8 cellular contexts compared by ENCODE assay signal in genomic region chr1:1399870-1400575, GRCh38. TPM values are rescaled to one million over a fixed set of nuclear protein-coding genes. Genes with fewer than 3 reads are reported as not detected.
DNase-seq lines count a peak whose midpoint lies in the region; ATAC-seq, FAIRE-seq and TF ChIP-seq lines count a peak whose summit lies in the region.

No MANE protein-coding gene starts in this region.

- no peaks in the 10 kb centered on the region for H3K79me1 ChIP-seq in mesenchymal stem cell (replicated peaks; ENCODE audit: low read length, poor library complexity, severe bottlenecking)

- H2BK120ac ChIP-seq in mesenchymal stem cell (ENCODE audit: low read depth, low read length), result no peak overlapping the region

- H3K4ac ChIP-seq in mesenchymal stem cell (ENCODE audit: low read depth in 1 of 2, low read length in 2 of 2), result peak overlapping the region; percentile 83 to 98

- no peaks in the 10 kb centered on the region for H3K27me3 ChIP-seq in MM.1S (replicated peaks; ENCODE audit: insufficient read depth, low read length)
- H3K27me3 ChIP-seq in mesenchymal stem cell (ENCODE audit: control insufficient read depth in 1 of 2, insufficient read depth in 1 of 2, low read length in 2 of 2), result no peaks in the 10 kb centered on the region

- WGBS in mesenchymal stem cell, result 8% methylated on average over 34 of the region's 34 CpGs

- H2AFZ ChIP-seq in MM.1S (ENCODE audit: low read length), result peak overlapping the region; percentile 83
- peak overlapping the region; percentile 36 for H2AFZ ChIP-seq in mesenchymal stem cell (ENCODE audit: low read depth, low read length)

- peak overlapping the region; percentile 76 for H2BK5ac ChIP-seq in mesenchymal stem cell (ENCODE audit: low read depth, low read length, poor library complexity, severe bottlenecking)

- ATAC-seq in activated CD4-positive, alpha-beta T cell treated with anti-CD3 and anti-CD28 coated beads for 36 hours, result no peak
- no peak for ATAC-seq in central memory CD8-positive, alpha-beta T cell (replicated peaks; ENCODE audit: extremely low read depth, poor library complexity, severe bottlenecking)

- peaks cover 13% of the 10 kb centered on the region for H3F3A ChIP-seq in MM.1S (ENCODE audit: insufficient read depth, low read length)

- peaks cover 56% of the 10 kb centered on the region for H3K4me1 Mint-ChIP-seq in activated CD4-positive, alpha-beta T cell treated with anti-CD3 and anti-CD28 coated beads for 36 hours
- H3K4me1 Mint-ChIP-seq in central memory CD8-positive, alpha-beta T cell, result peaks cover 43% of the 10 kb centered on the region

- H3K18ac ChIP-seq in mesenchymal stem cell (ENCODE audit: low read depth in 1 of 2, low read length in 2 of 2), result peak overlapping the region; percentile 88 to 98

- H4K8ac ChIP-seq in mesenchymal stem cell (ENCODE audit: low read length), result peak overlapping the region; percentile 95

- H3K36me3 ChIP-seq in MM.1S (replicated peaks; ENCODE audit: insufficient read depth, low read length), result peaks cover 11% of the 10 kb centered on the region
- peaks cover 63 to 66% of the 10 kb centered on the region in 2 experiments for H3K36me3 ChIP-seq in mesenchymal stem cell (ENCODE audit: control insufficient read depth in 1 of 2, insufficient read depth in 2 of 2, low read depth in 1 of 2, low read length in 2 of 2)

- peak overlapping the region; percentile 95 for H4K91ac ChIP-seq in mesenchymal stem cell (ENCODE audit: low read length)

- H3K27ac ChIP-seq in MM.1S (ENCODE audit: low read length), result peak overlapping the region; percentile 61; the same call in 1 of the 2 replicates
- peak overlapping the region; percentile 83 for H3K27ac ChIP-seq in mesenchymal stem cell (ENCODE audit: low read length, poor library complexity, severe bottlenecking)

- no peaks in the 10 kb centered on the region for H3K9me2 ChIP-seq in MM.1S (replicated peaks; ENCODE audit: insufficient read depth, low read length)

- H2BK12ac ChIP-seq in mesenchymal stem cell (ENCODE audit: low read length in 2 of 2), result peak overlapping the region in 1 of 2 experiments; percentile 51

- H3K9ac ChIP-seq in MM.1S (ENCODE audit: low read length), result peak overlapping the region; percentile 95
- peak overlapping the region; percentile 98 for H3K9ac ChIP-seq in mesenchymal stem cell (ENCODE audit: low read length)

- H3K36me3 Mint-ChIP-seq in activated CD4-positive, alpha-beta T cell treated with anti-CD3 and anti-CD28 coated beads for 36 hours (ENCODE audit: low read depth), result peaks cover 68% of the 10 kb centered on the region
- H3K36me3 Mint-ChIP-seq in central memory CD8-positive, alpha-beta T cell (ENCODE audit: insufficient read depth), result peaks cover 61% of the 10 kb centered on the region

- H2BK15ac ChIP-seq in mesenchymal stem cell (ENCODE audit: low read depth, poor library complexity, severe bottlenecking), result no peak overlapping the region

- intact Hi-C loops in activated CD4-positive, alpha-beta T cell treated with anti-CD3 and anti-CD28 coated beads for 36 hours (cut with DNase I, micrococcal nuclease), result loop anchor here (1.0 to 10.0 kb wide), 15 partner anchors 7 to 505 kb away; partner anchors contain the start of genes MRPL20 (in 2 of the 2), ATAD3A (in 1 of the 2), ATAD3B (in 1 of the 2) and AURKAIP1 (in 1 of the 2)

- H3K4me1 ChIP-seq in MM.1S (ENCODE audit: low read length) (peaks cover 14% of the 10 kb centered on the region), mesenchymal stem cell (ENCODE audit: control insufficient read depth, insufficient read depth, low read depth, low read length) (peaks cover 35% of the 10 kb centered on the region)

- H3K4me3 ChIP-seq in MM.1S (ENCODE audit: low read length), result peak overlapping the region; percentile 100
- peak overlapping the region; percentile 95 to 99 for H3K4me3 ChIP-seq in mesenchymal stem cell (ENCODE audit: insufficient read depth in 1 of 2, low read depth in 1 of 2, low read length in 2 of 2)

- H3K14ac ChIP-seq in mesenchymal stem cell (ENCODE audit: low read length in 2 of 2), result peak overlapping the region in 1 of 2 experiments; percentile 98

- peaks cover 82% of the 10 kb centered on the region for H3K79me2 ChIP-seq in MM.1S (ENCODE audit: low read length)

- H3K27me3 Mint-ChIP-seq in activated CD4-positive, alpha-beta T cell treated with anti-CD3 and anti-CD28 coated beads for 36 hours, result no peaks in the 10 kb centered on the region
- H3K27me3 Mint-ChIP-seq in central memory CD8-positive, alpha-beta T cell, result no peaks in the 10 kb centered on the region

- FAIRE-seq in H54 (lab: Jason Lieb, UNC), result no peak

- POLR2A ChIA-PET in activated CD4-positive, alpha-beta T cell treated with anti-CD3 and anti-CD28 coated beads for 36 hours (lab: Charles Lee), result interaction anchor here (0.7 to 1.3 kb wide), 2 partner anchors 8 to 172 kb away, joined by 3 to 7 read pairs; no protein-coding TSS in a partner anchor

- peak overlapping the region; percentile 83 for H3K27ac Mint-ChIP-seq in activated CD4-positive, alpha-beta T cell treated with anti-CD3 and anti-CD28 coated beads for 36 hours
- peak overlapping the region; percentile 93 for H3K27ac Mint-ChIP-seq in central memory CD8-positive, alpha-beta T cell (ENCODE audit: low read depth)

- DNase-seq in activated CD4-positive, alpha-beta T cell treated with anti-CD3 and anti-CD28 coated beads for 36 hours, result peak; percentile 49
- DNase-seq in activated CD4-positive, alpha-beta T cell treated with anti-CD3 and anti-CD28 coated beads, Interleukin-2, amount 50 U/mL, for 1 hour, result no peak
- DNase-seq in MM.1S (peak; percentile 35), mesenchymal stem cell (peak; percentile 40), H4 (ENCODE audit: low spot score) (no peak), H54 (ENCODE audit: insufficient read length, low spot score) (no peak), NCI-H345 treated with DMSO at 0.1 percent for 48 hours (lab: John Stamatoyannopoulos, UW; ENCODE audit: unreplicated experiment) (no peak)
- DNase-seq in central memory CD8-positive, alpha-beta T cell (ENCODE audit: low spot score in 2 of 2), result no peak

- TF ChIP-seq CTCF in MM.1S (IDR thresholded peaks at IDR 0.05; ENCODE audit: low read length), result no peak

- no peaks in the 10 kb centered on the region for H4K20me1 ChIP-seq in MM.1S (ENCODE audit: insufficient read depth, low read length)

- CTCF ChIA-PET in activated CD4-positive, alpha-beta T cell treated with anti-CD3 and anti-CD28 coated beads for 36 hours (lab: Charles Lee), result interaction anchor here (0.6 to 3.1 kb wide), 9 partner anchors 10 to 90 kb away, joined by 3 to 15 read pairs (median 3); partner anchors contain the start of gene AURKAIP1

- no peaks in the 10 kb centered on the region for H3K9me3 ChIP-seq in MM.1S (replicated peaks; ENCODE audit: insufficient read depth, low read length)
- no peaks in the 10 kb centered on the region for H3K9me3 ChIP-seq in mesenchymal stem cell (ENCODE audit: control insufficient read depth, low read length)

- peak overlapping the region in 1 of 2 experiments; percentile 86 for H3K23ac ChIP-seq in mesenchymal stem cell (ENCODE audit: low read length in 2 of 2)

- H2AK5ac ChIP-seq in mesenchymal stem cell (ENCODE audit: low read length, severe bottlenecking), result peak overlapping the region; percentile 29

- peak overlapping the region; percentile 93 for H3K4me3 Mint-ChIP-seq in activated CD4-positive, alpha-beta T cell treated with anti-CD3 and anti-CD28 coated beads for 36 hours
- peak overlapping the region; percentile 91 for H3K4me3 Mint-ChIP-seq in central memory CD8-positive, alpha-beta T cell

- H3K4me2 ChIP-seq in MM.1S (ENCODE audit: low read depth, low read length) (peak overlapping the region; percentile 89), mesenchymal stem cell (ENCODE audit: low read length, poor library complexity, severe bottlenecking) (peak overlapping the region; percentile 91)

- no peaks in the 10 kb centered on the region for H3K9me3 Mint-ChIP-seq in activated CD4-positive, alpha-beta T cell treated with anti-CD3 and anti-CD28 coated beads for 36 hours (ENCODE audit: low read depth)
- no peaks in the 10 kb centered on the region for H3K9me3 Mint-ChIP-seq in central memory CD8-positive, alpha-beta T cell

- no peak for TF ChIP-seq POLR2A in H54 (IDR thresholded peaks at IDR 0.05; ENCODE audit: low read depth, low read length)

RNA-seq across cellular contexts. Expression of gene CCNL2, which starts 0.9 kb away (rescaled TPM):
- 10 to 100 TPM; 73.6 to 89.7 TPM for total RNA-seq in activated CD4-positive, alpha-beta T cell treated with anti-CD3 and anti-CD28 coated beads for 36 hours
- polyA plus RNA-seq in mesenchymal stem cell (2013, experiment 1 of 2), result 107 TPM
- polyA plus RNA-seq in mesenchymal stem cell (2013, experiment 2 of 2), result 105 TPM
- total RNA-seq in H4 (2014; rRNA removed; shearing (Covaris generic)), result 46.0 and 49.4 TPM in 2 replicates

RNA-seq across cellular contexts. Expression of gene MRPL20, which starts 7.1 kb away (rescaled TPM):
- total RNA-seq in activated CD4-positive, alpha-beta T cell treated with anti-CD3 and anti-CD28 coated beads for 36 hours, result 100 to 1,000 TPM; 126 to 143 TPM
- 152 TPM for polyA plus RNA-seq in mesenchymal stem cell (2013, experiment 1 of 2)
- polyA plus RNA-seq in mesenchymal stem cell (2013, experiment 2 of 2), result 152 TPM
- total RNA-seq in H4 (2014; rRNA removed; shearing (Covaris generic)), result 243 and 264 TPM in 2 replicates

RNA-seq across cellular contexts. Expression of gene ANKRD65, which starts 21.1 kb away (rescaled TPM):
- total RNA-seq in activated CD4-positive, alpha-beta T cell treated with anti-CD3 and anti-CD28 coated beads for 36 hours, result not detected
- polyA plus RNA-seq in mesenchymal stem cell (2013, experiment 1 of 2), result 0.14 TPM
- polyA plus RNA-seq in mesenchymal stem cell (2013, experiment 2 of 2), result 0.18 TPM
- total RNA-seq in H4 (2014; rRNA removed; shearing (Covaris generic)), result not detected in 2 replicates

RNA-seq across cellular contexts. Expression of gene AURKAIP1, which starts 25.0 kb away (rescaled TPM):
- total RNA-seq in activated CD4-positive, alpha-beta T cell treated with anti-CD3 and anti-CD28 coated beads for 36 hours, result 100 to 1,000 TPM in 1 of 2 experiments, 10 to 100 TPM in 1; 89.5 to 117 TPM
- polyA plus RNA-seq in mesenchymal stem cell (2013, experiment 1 of 2), result 79.5 TPM
- 83.6 TPM for polyA plus RNA-seq in mesenchymal stem cell (2013, experiment 2 of 2)
- 162 and 168 TPM in 2 replicates for total RNA-seq in H4 (2014; rRNA removed; shearing (Covaris generic))

RNA-seq across cellular contexts. Expression of gene VWA1, which starts 35.5 kb away (rescaled TPM):
- under 1 TPM; 0.56 to 0.78 TPM for total RNA-seq in activated CD4-positive, alpha-beta T cell treated with anti-CD3 and anti-CD28 coated beads for 36 hours
- polyA plus RNA-seq in mesenchymal stem cell (2013, experiment 1 of 2), result 7.3 TPM
- 7.5 TPM for polyA plus RNA-seq in mesenchymal stem cell (2013, experiment 2 of 2)
- 0.04 TPM in 1 of 2 replicates, not detected in the other for total RNA-seq in H4 (2014; rRNA removed; shearing (Covaris generic))

Comparison
In these comparisons a context has a peak if more than half of its experiments do, and no peak if none do; other contexts are left out.
1. DNase-seq: peak in activated CD4-positive, alpha-beta T cell treated with anti-CD3 and anti-CD28 coated beads for 36 hours (single experiment), MM.1S (single experiment) and mesenchymal stem cell (single experiment); none in activated CD4-positive, alpha-beta T cell treated with anti-CD3 and anti-CD28 coated beads, Interleukin-2, amount 50 U/mL, for 1 hour (single experiment), central memory CD8-positive, alpha-beta T cell (0 of 2), H4 (single experiment), H54 (single experiment) and NCI-H345 treated with DMSO at 0.1 percent for 48 hours (single experiment).